19 cellular contexts compared by ENCODE assay signal in the genomic region with DNA sequence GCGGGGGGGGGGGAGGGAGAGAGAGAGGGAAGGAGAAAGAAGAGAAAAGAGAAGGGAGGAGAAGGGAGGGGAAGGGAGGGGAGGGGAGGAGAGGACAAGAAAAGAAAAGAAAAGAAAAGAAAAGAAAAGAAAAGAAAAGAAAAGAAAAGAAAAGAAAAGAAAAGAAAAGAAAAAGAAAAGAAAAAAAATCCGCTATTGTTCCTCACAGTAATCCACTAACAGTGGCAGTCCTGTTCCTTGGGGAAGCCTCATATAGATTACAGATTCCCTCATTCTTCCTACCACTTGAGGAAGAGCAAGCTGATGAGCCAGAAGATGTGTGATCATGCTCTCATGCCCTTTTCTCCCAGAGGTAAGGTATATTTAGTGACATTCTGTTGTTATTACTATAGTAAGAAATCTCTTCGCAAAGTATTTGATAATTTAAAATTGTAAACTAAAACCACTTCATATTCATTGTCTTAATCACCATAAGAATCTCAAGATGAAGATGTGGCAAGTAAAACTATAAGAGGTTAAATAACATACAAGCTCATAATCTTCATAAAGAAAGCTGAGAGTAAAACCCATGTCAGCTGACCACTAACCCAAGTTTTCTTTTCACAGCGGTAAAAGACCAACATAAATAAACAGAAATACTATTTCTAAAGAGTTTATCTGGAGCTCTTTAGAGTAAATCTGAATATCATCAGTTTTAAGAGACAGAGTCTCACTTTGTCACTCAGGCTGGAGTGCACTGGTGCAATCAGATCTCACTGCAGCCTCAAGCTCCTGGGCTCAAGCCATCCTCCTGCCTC.
DNase-seq lines count a peak whose midpoint lies in the region; ATAC-seq and TF ChIP-seq lines count a peak whose summit lies in the region.
"Had no signal": no experiment of that assay in that cellular context is flagged by ENCODE, and none has a peak within 500 bp of the region (broad histone marks: within the 10 kb centered on the region; RNA-seq: fewer than 3 reads in every experiment).

No MANE protein-coding gene starts in this region.

- H3K9me3 Mint-ChIP-seq in activated CD4-positive, alpha-beta T cell treated with anti-CD3 and anti-CD28 coated beads, Interleukin-2, amount 10 ng/mL, durations not matched to agents 24 days and 14 days = no peaks in the 10 kb centered on the region
- H3K9me3 Mint-ChIP-seq in activated CD4-positive, alpha-beta T cell treated with anti-CD3 and anti-CD28 coated beads for 36 hours (ENCODE audit: low read depth) = no peaks in the 10 kb centered on the region
- H3K9me3 Mint-ChIP-seq in endodermal cell = no peaks in the 10 kb centered on the region
- H3K9me3 Mint-ChIP-seq: CD4-positive, alpha-beta T cell; HFFc6 had no signal

- no peak overlapping the region for H3K4me3 ChIP-seq in astrocyte of the spinal cord (ENCODE audit: low read depth, low read length)
- H3K4me3 ChIP-seq in endodermal cell (ENCODE audit: low read length) = no peak overlapping the region
- H3K4me3 ChIP-seq: A549, GM12878, GM23248 had no signal

- H3K4me1 ChIP-seq in endodermal cell (ENCODE audit: control insufficient read depth, insufficient read depth, low read length) = peaks cover 4% of the 10 kb centered on the region
- H3K4me1 ChIP-seq: A549, Caco-2 had no signal

- WGBS in endodermal cell (ENCODE audit: insufficient coverage in 1 of 2, insufficient read length in 1 of 2), 2 experiments = 93 to 100% methylated on average over 1 to 2 of the region's 4 CpGs

- no peak overlapping the region for H3K9ac ChIP-seq in endodermal cell (ENCODE audit: extremely low read depth, low read length, poor library complexity, severe bottlenecking)
- H3K9ac ChIP-seq: GM23248 had no signal

- H3K27me3 ChIP-seq in endodermal cell (ENCODE audit: control insufficient read depth, insufficient read depth, low read length, poor library complexity, severe bottlenecking) = no peaks in the 10 kb centered on the region

- intact Hi-C loops in activated CD4-positive, alpha-beta T cell treated with anti-CD3 and anti-CD28 coated beads, Interleukin-2, amount 10 ng/mL, durations not matched to agents 24 days and 14 days (cut with micrococcal nuclease) = no loop called here
- intact Hi-C loops in activated CD4-positive, alpha-beta T cell treated with anti-CD3 and anti-CD28 coated beads for 36 hours (cut with DNase I, micrococcal nuclease) = no loop called here

- H3K4me3 Mint-ChIP-seq in activated CD4-positive, alpha-beta T cell treated with anti-CD3 and anti-CD28 coated beads, Interleukin-2, amount 10 ng/mL, durations not matched to agents 24 days and 14 days = no peak overlapping the region
- H3K4me3 Mint-ChIP-seq in activated CD4-positive, alpha-beta T cell treated with anti-CD3 and anti-CD28 coated beads for 36 hours = no peak overlapping the region
- no peak overlapping the region for H3K4me3 Mint-ChIP-seq in endodermal cell
- H3K4me3 Mint-ChIP-seq: CD4-positive, alpha-beta T cell; HFFc6 had no signal

- H3K27ac Mint-ChIP-seq in activated CD4-positive, alpha-beta T cell treated with anti-CD3 and anti-CD28 coated beads, Interleukin-2, amount 10 ng/mL, durations not matched to agents 24 days and 14 days = no peak overlapping the region
- no peak overlapping the region for H3K27ac Mint-ChIP-seq in activated CD4-positive, alpha-beta T cell treated with anti-CD3 and anti-CD28 coated beads for 36 hours
- H3K27ac Mint-ChIP-seq in endodermal cell = peak overlapping the region; percentile 21
- H3K27ac Mint-ChIP-seq: CD4-positive, alpha-beta T cell; HFFc6 had no signal

- no peak for TF ChIP-seq CTCF in astrocyte of the spinal cord (IDR thresholded peaks at IDR 0.05; ENCODE audit: low read depth, low read length)
- TF ChIP-seq CTCF in endodermal cell (conservative IDR thresholded peaks at IDR 0.05) = no peak

- no peaks in the 10 kb centered on the region for H3K27me3 Mint-ChIP-seq in activated CD4-positive, alpha-beta T cell treated with anti-CD3 and anti-CD28 coated beads, Interleukin-2, amount 10 ng/mL, durations not matched to agents 24 days and 14 days
- H3K27me3 Mint-ChIP-seq in activated CD4-positive, alpha-beta T cell treated with anti-CD3 and anti-CD28 coated beads for 36 hours = no peaks in the 10 kb centered on the region
- no peaks in the 10 kb centered on the region for H3K27me3 Mint-ChIP-seq in endodermal cell (ENCODE audit: insufficient read depth)
- H3K27me3 Mint-ChIP-seq: CD4-positive, alpha-beta T cell had no signal

- H3K9me3 ChIP-seq in endodermal cell (ENCODE audit: control insufficient read depth, low read length) = no peaks in the 10 kb centered on the region
- H3K9me3 ChIP-seq: A549, Caco-2 had no signal

- H3K36me3 ChIP-seq in endodermal cell (ENCODE audit: control insufficient read depth, insufficient read depth, low read length) = peaks cover 25% of the 10 kb centered on the region

- POLR2A ChIA-PET in activated CD4-positive, alpha-beta T cell treated with anti-CD3 and anti-CD28 coated beads for 36 hours (lab: Charles Lee) = no interaction called here

- peak; percentile 2 for DNase-seq in activated CD4-positive, alpha-beta T cell treated with anti-CD3 and anti-CD28 coated beads, Interleukin-2, amount 10 ng/mL, durations not matched to agents 24 days and 14 days
- DNase-seq in activated CD4-positive, alpha-beta T cell treated with anti-CD3 and anti-CD28 coated beads for 36 hours = no peak
- DNase-seq in astrocyte of the spinal cord (ENCODE audit: low read depth, low spot score) (peak; percentile 16), endodermal cell (no peak), caudate nucleus (lab: John Stamatoyannopoulos, UW) (no peak)
- no peak for DNase-seq in activated CD4-positive, CD25-positive, alpha-beta regulatory T cell (lab: John Stamatoyannopoulos, UW)
- DNase-seq: AML-193; Caco-2; CD4-positive, alpha-beta T cell; DMS153; DMS79; GM23248; HCEC 1CT; HFFc6 had no signal

- H3K36me3 Mint-ChIP-seq in activated CD4-positive, alpha-beta T cell treated with anti-CD3 and anti-CD28 coated beads, Interleukin-2, amount 10 ng/mL, durations not matched to agents 24 days and 14 days (ENCODE audit: low read depth) = peaks cover 3% of the 10 kb centered on the region
- no peaks in the 10 kb centered on the region for H3K36me3 Mint-ChIP-seq in activated CD4-positive, alpha-beta T cell treated with anti-CD3 and anti-CD28 coated beads for 36 hours (ENCODE audit: low read depth)
- H3K36me3 Mint-ChIP-seq in endodermal cell (ENCODE audit: low read depth) = peaks cover 15% of the 10 kb centered on the region

- H3K27ac ChIP-seq in endodermal cell (ENCODE audit: low read depth, low read length) (no peak overlapping the region), caudate nucleus (ENCODE audit: low read depth, low read length) (no peak overlapping the region)
- H3K27ac ChIP-seq: 22Rv1, A549, C4-2B, GM23248 had no signal

- no peak for ATAC-seq in activated CD4-positive, alpha-beta T cell treated with anti-CD3 and anti-CD28 coated beads for 36 hours
- ATAC-seq in HG02981 (IDR thresholded peaks at IDR 0.05; ENCODE audit: unreplicated experiment) = no peak
- ATAC-seq: A549, GM12878 had no signal

- in situ Hi-C loops in astrocyte of the spinal cord (cut with HindIII; ENCODE audit: low sequenced_read_pairs) = no loop called here

- CTCF ChIA-PET in activated CD4-positive, alpha-beta T cell treated with anti-CD3 and anti-CD28 coated beads for 36 hours (lab: Charles Lee) = interaction anchor here (1.2 kb wide), 1 partner anchor 13 kb away, joined by 4 read pairs; no protein-coding TSS in a partner anchor

- H3K4me1 Mint-ChIP-seq in activated CD4-positive, alpha-beta T cell treated with anti-CD3 and anti-CD28 coated beads, Interleukin-2, amount 10 ng/mL, durations not matched to agents 24 days and 14 days = peaks cover 8% of the 10 kb centered on the region
- H3K4me1 Mint-ChIP-seq in activated CD4-positive, alpha-beta T cell treated with anti-CD3 and anti-CD28 coated beads for 36 hours = peaks cover 2% of the 10 kb centered on the region
- H3K4me1 Mint-ChIP-seq in endodermal cell = peaks cover 5% of the 10 kb centered on the region

Comparison
In these comparisons a context has a peak if more than half of its experiments do, and no peak if none do; other contexts are left out.
1. DNase-seq: peak in activated CD4-positive, alpha-beta T cell treated with anti-CD3 and anti-CD28 coated beads, Interleukin-2, amount 10 ng/mL, durations not matched to agents 24 days and 14 days (single experiment) and astrocyte of the spinal cord (single experiment); none in activated CD4-positive, alpha-beta T cell treated with anti-CD3 and anti-CD28 coated beads for 36 hours (single experiment), endodermal cell (single experiment), activated CD4-positive, CD25-positive, alpha-beta regulatory T cell (0 of 4) and caudate nucleus (0 of 61).